23 cellular contexts compared by ENCODE assay signal in the genomic region with DNA sequence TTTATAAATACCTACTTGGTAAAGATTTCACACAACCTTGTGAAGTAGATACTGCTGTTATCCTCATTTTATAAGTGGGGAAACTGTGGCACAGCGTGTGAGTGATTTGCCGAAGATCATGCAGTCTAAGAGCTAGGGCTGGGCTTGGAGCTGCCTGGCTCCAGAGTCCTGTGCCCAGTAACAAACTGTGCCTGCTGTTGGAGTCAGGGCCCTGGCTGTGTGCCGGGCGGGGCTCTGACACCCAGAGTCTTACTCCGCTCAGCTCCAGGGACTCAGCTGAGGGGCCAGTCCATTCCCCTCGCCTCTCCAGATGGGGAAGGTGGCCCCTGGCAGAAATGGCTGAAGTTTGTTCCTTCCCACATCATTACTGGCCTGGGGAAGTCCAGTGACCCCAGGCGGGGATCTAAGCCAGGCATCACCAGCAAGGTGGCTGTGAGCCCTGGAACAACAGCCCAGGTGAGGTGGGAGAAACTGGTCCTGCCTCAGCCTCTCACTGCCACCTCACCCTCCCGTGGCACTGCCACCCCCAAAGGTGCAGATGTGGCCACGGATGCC.
"Had no signal": no experiment of that assay in that cellular context is flagged by ENCODE, and none has a peak within 500 bp of the region (broad histone marks: within the 10 kb centered on the region; RNA-seq: fewer than 3 reads in every experiment).

No MANE protein-coding gene starts in this region.

- H3K27ac ChIP-seq: colonic mucosa, foreskin keratinocyte, hepatocyte, suprapubic skin, tibial artery, upper lobe of left lung, uterus had no signal

- H3K9me3 Mint-ChIP-seq: endodermal cell; naive B cell; nephron; stimulated activated effector memory CD8-positive, alpha-beta T cell treated with anti-CD3 and anti-CD28 coated beads, Interleukin-12 subunit alpha, Interleukin-12 subunit beta, amount 100 ng/mL, for 72 hours had no signal

- H3K36me3 ChIP-seq: colonic mucosa, suprapubic skin, tibial artery, upper lobe of left lung, uterus had no signal

- H3K9me3 ChIP-seq: colonic mucosa, suprapubic skin, tibial artery, upper lobe of left lung, uterus had no signal

- H3K36me3 Mint-ChIP-seq: naive B cell; stimulated activated effector memory CD8-positive, alpha-beta T cell treated with anti-CD3 and anti-CD28 coated beads, Interleukin-12 subunit alpha, Interleukin-12 subunit beta, amount 100 ng/mL, for 72 hours had no signal

- H3K27ac Mint-ChIP-seq: endodermal cell; nephron; stimulated activated effector memory CD8-positive, alpha-beta T cell treated with anti-CD3 and anti-CD28 coated beads, Interleukin-12 subunit alpha, Interleukin-12 subunit beta, amount 100 ng/mL, for 72 hours had no signal

- H3K4me3 ChIP-seq: colonic mucosa, hepatocyte, suprapubic skin, tibial artery, upper lobe of left lung, uterus had no signal

- H3K4me1 Mint-ChIP-seq: stimulated activated effector memory CD8-positive, alpha-beta T cell treated with anti-CD3 and anti-CD28 coated beads, Interleukin-12 subunit alpha, Interleukin-12 subunit beta, amount 100 ng/mL, for 72 hours had no signal

- H3K27me3 ChIP-seq: colonic mucosa, hepatocyte, suprapubic skin, tibial artery, upper lobe of left lung, uterus had no signal

- FAIRE-seq: endothelial cell of umbilical vein, small intestine had no signal

- ATAC-seq: foreskin keratinocyte; left lobe of liver; stimulated activated naive CD8-positive, alpha-beta T cell treated with anti-CD3 and anti-CD28 coated beads, Interleukin-15, Interleukin-2, amounts not matched to agents 100 U/mL and 50 U/mL, for 24 hours had no signal

- H3K4me3 Mint-ChIP-seq: endodermal cell; naive B cell; nephron; stimulated activated effector memory CD8-positive, alpha-beta T cell treated with anti-CD3 and anti-CD28 coated beads, Interleukin-12 subunit alpha, Interleukin-12 subunit beta, amount 100 ng/mL, for 72 hours had no signal

- H3K4me1 ChIP-seq: colonic mucosa, uterus had no signal

- DNase-seq: cerebellar nuclear complex; colonic mucosa; effector CD4-positive, alpha-beta T cell; endodermal cell; erythroblast; foreskin keratinocyte; head of caudate nucleus; kidney glomerular epithelial cell; mesendoderm; naive B cell; small intestine; stimulated activated CD4-positive, alpha-beta T cell treated with anti-CD3 and anti-CD28 coated beads, Interleukin-4, amount 100 ng/mL, for 1 hour; stimulated activated CD8-positive, alpha-beta memory T cell treated with anti-CD3 and anti-CD28 coated beads, Interleukin-4, amount 100 ng/mL, for 48 hours; stimulated activated naive CD8-positive, alpha-beta T cell treated with anti-CD3 and anti-CD28 coated beads, Interleukin-15, Interleukin-2, amounts not matched to agents 100 U/mL and 50 U/mL, for 24 hours; tibial artery; uterus had no signal
